ENCODE assay signal across 18 cellular contexts in genomic region chr14:89258728-89259273, GRCh38.
DNase-seq lines count a peak whose midpoint lies in the region; ATAC-seq, FAIRE-seq and TF ChIP-seq lines count a peak whose summit lies in the region.
"Had no signal": no experiment of that assay in that cellular context is flagged by ENCODE, and none has a peak within 500 bp of the region (broad histone marks: within the 10 kb centered on the region; RNA-seq: fewer than 3 reads in every experiment).

No MANE protein-coding gene starts in this region.

- no peak overlapping the region for H3K4me3 ChIP-seq in coronary artery
- H3K4me3 ChIP-seq in upper lobe of right lung: no peak overlapping the region
- H3K4me3 ChIP-seq: BLaER1 treated with 17β-estradiol and CSF1 and Interleukin-3, amounts not matched to agents 10 nM and 100 nM; hepatocyte; tibial artery had no signal

- TF ChIP-seq POLR2A in GM12892 (IDR thresholded peaks at IDR 0.05; ENCODE audit: low read depth, low read length): no peak

- DNase-seq in GM12892 (ENCODE audit: insufficient read length) (no peak), coronary artery (ENCODE audit: low spot score) (peak; percentile 16), upper lobe of right lung (no peak), COLO829 (ENCODE audit: low spot score) (no peak), globus pallidus (ENCODE audit: low spot score) (no peak)
- DNase-seq: activated naive CD8-positive, alpha-beta T cell treated with anti-CD3 and anti-CD28 coated beads, Interleukin-2, amount 10 ng/mL, durations not matched to agents 7 days and 5 days; DMS53; effector CD4-positive, alpha-beta T cell; IMR-90; kidney glomerular epithelial cell; MV-4-11; stimulated activated CD4-positive, alpha-beta T cell treated with anti-CD3 and anti-CD28 coated beads, Interleukin-2, amount 100 ng/mL, for 48 hours; tibial artery had no signal

- H3K36me3 ChIP-seq in upper lobe of right lung: no peaks in the 10 kb centered on the region
- H3K36me3 ChIP-seq: tibial artery had no signal

- H3K27ac ChIP-seq in coronary artery (no peak overlapping the region), upper lobe of right lung (no peak overlapping the region)
- H3K27ac ChIP-seq: BLaER1 treated with 17β-estradiol and CSF1 and Interleukin-3, amounts not matched to agents 10 nM and 100 nM; hepatocyte had no signal

- TF ChIP-seq CTCF in coronary artery (IDR thresholded peaks at IDR 0.05) (no peak), upper lobe of right lung (IDR thresholded peaks at IDR 0.05) (no peak)

- no peaks in the 10 kb centered on the region for H3K4me1 ChIP-seq in upper lobe of right lung

- peak; percentile 47 for ATAC-seq in GM18909 (IDR thresholded peaks at IDR 0.05; ENCODE audit: poor library complexity, unreplicated experiment)
- ATAC-seq in HG02885 (IDR thresholded peaks at IDR 0.05; ENCODE audit: poor library complexity, unreplicated experiment): peak; percentile 66
- ATAC-seq in upper lobe of right lung: no peak
- no peak for ATAC-seq in HG03108 (IDR thresholded peaks at IDR 0.05; ENCODE audit: unreplicated experiment)

- H3K27me3 ChIP-seq in upper lobe of right lung: no peaks in the 10 kb centered on the region
- H3K27me3 ChIP-seq: BLaER1 treated with 17β-estradiol and CSF1 and Interleukin-3, amounts not matched to agents 10 nM and 100 nM; hepatocyte; tibial artery had no signal

- intact Hi-C loops in upper lobe of right lung (cut with DNase I): no loop called here

- FAIRE-seq in GM12892 (lab: Jason Lieb, UNC): peak; percentile 33

- H3K9me3 ChIP-seq in upper lobe of right lung: no peaks in the 10 kb centered on the region
- H3K9me3 ChIP-seq: tibial artery had no signal

Comparison
In these comparisons a context has a peak if more than half of its experiments do, and no peak if none do; other contexts are left out.
1. ATAC-seq: peak in GM18909 (single experiment) and HG02885 (single experiment); none in upper lobe of right lung (single experiment) and HG03108 (single experiment).